8 cellular contexts compared by ENCODE assay signal in genomic region chr11:34653851-34654490, GRCh38. TPM values are rescaled to one million over a fixed set of nuclear protein-coding genes. Genes with fewer than 3 reads are reported as not detected.
A peak's percentile ranks its signal among the peaks of the same experiment; 100 is the strongest.
DNase-seq lines count a peak whose midpoint lies in the region; ATAC-seq and TF ChIP-seq lines count a peak whose summit lies in the region.

No MANE protein-coding gene starts in this region.

- H3K27me3 ChIP-seq in cardiac muscle cell (no peaks in the 10 kb centered on the region), subcutaneous abdominal adipose tissue (ENCODE audit: control insufficient read depth in 5 of 5, insufficient read depth in 4 of 5, low read length in 5 of 5) (no peaks in the 10 kb centered on the region), H7 (ENCODE audit: control insufficient read depth, insufficient read depth, low read length) (no peaks in the 10 kb centered on the region)

- H3K4me3 ChIP-seq in cardiac muscle cell (no peak overlapping the region), subcutaneous abdominal adipose tissue (ENCODE audit: low read depth in 1 of 5, low read length in 5 of 5) (no peak overlapping the region), H7 (ENCODE audit: insufficient read depth, low read depth, low read length) (no peak overlapping the region)

- H3K9me3 ChIP-seq in cardiac muscle cell (ENCODE audit: low read depth) = no peaks in the 10 kb centered on the region
- no peaks in the 10 kb centered on the region for H3K9me3 ChIP-seq in subcutaneous abdominal adipose tissue (ENCODE audit: control insufficient read depth in 5 of 5, low read length in 5 of 5)

- H3K9ac ChIP-seq in subcutaneous abdominal adipose tissue (ENCODE audit: low read length in 5 of 5) = peak overlapping the region in 1 of 5 donors; percentile 10

- no peak overlapping the region for H3K27ac ChIP-seq in cardiac muscle cell
- peak overlapping the region; percentile 63 for H3K27ac ChIP-seq in subcutaneous abdominal adipose tissue (ENCODE audit: low read depth, low read length)

- TF ChIP-seq CTCF in cardiac muscle cell (IDR thresholded peaks at IDR 0.05; ENCODE audit: low read depth, low read length) = peak; percentile 13

- no peak for ATAC-seq in GM18858 (IDR thresholded peaks at IDR 0.05; ENCODE audit: unreplicated experiment)

- H3K4me1 ChIP-seq in cardiac muscle cell (ENCODE audit: low read depth) = no peaks in the 10 kb centered on the region
- peaks cover 0 to 46% (median 23%) of the 10 kb centered on the region in 5 donors for H3K4me1 ChIP-seq in subcutaneous abdominal adipose tissue (ENCODE audit: control insufficient read depth in 5 of 5, insufficient read depth in 5 of 5, low read length in 5 of 5)

- H3K36me3 ChIP-seq in cardiac muscle cell = no peaks in the 10 kb centered on the region
- H3K36me3 ChIP-seq in subcutaneous abdominal adipose tissue (ENCODE audit: control insufficient read depth in 5 of 5, insufficient read depth in 5 of 5, low read length in 5 of 5) = no peaks in the 10 kb centered on the region
- no peaks in the 10 kb centered on the region for H3K36me3 ChIP-seq in H7 (replicated peaks; ENCODE audit: control insufficient read depth, insufficient read depth, low read length)

- peak; percentile 50 for DNase-seq in activated CD4-positive, alpha-beta T cell treated with anti-CD3 and anti-CD28 coated beads for 48 hours
- no peak for DNase-seq in activated CD4-positive, alpha-beta T cell treated with anti-CD3 and anti-CD28 coated beads for 1 hour
- peak; percentile 45 for DNase-seq in SKM-1 treated with dmso at 0.1 percent for 144 hours (lab: John Stamatoyannopoulos, UW; ENCODE audit: unreplicated experiment)
- peak in 1 of 2 donors; percentile 96 for DNase-seq in cardiac muscle cell (ENCODE audit: low read depth in 1 of 2, low spot score in 1 of 2)
- no peak for DNase-seq in globus pallidus (ENCODE audit: low spot score)
- DNase-seq in H7 = no peak

RNA-seq across cellular contexts. Expression of gene EHF, which starts 33.1 kb away (rescaled TPM):
- total RNA-seq in cardiac muscle cell = not detected in 2 replicates
- polyA plus RNA-seq in cardiac muscle cell = not detected in 2 replicates
- 1.4 TPM in 1 of 2 replicates, not detected in the other for total RNA-seq in H7 (2014; rRNA removed; shearing (Covaris generic))

Comparison
In these comparisons a context has a peak if more than half of its experiments do, and no peak if none do; other contexts are left out.
1. DNase-seq: peak in activated CD4-positive, alpha-beta T cell treated with anti-CD3 and anti-CD28 coated beads for 48 hours (single experiment) and SKM-1 treated with dmso at 0.1 percent for 144 hours (single experiment); none in activated CD4-positive, alpha-beta T cell treated with anti-CD3 and anti-CD28 coated beads for 1 hour (single experiment), globus pallidus (single experiment) and H7 (single experiment).